In the genomic region with DNA sequence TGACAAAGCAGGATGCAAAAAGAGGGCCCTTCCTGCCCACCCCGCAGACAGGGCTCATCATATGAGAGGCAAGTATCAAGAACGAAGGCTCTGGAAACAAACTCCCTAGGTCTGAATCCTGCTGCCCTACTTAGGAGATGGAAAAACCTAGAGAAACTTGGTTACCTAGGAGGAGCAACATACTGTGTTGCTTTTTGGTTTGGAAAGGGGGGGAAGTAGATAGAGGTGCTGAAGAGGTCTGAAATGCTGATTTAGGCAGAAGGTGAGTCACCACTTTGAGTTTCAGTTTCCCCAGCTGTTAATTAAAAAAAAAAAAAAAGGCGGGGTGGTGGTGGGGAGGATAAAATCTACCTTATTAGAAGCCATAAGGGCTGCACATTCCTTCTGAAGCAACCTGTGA, we compare ENCODE assay signal across 8 cellular contexts. TPM values are rescaled to one million over a fixed set of nuclear protein-coding genes. Genes with fewer than 3 reads are reported as not detected.
DNase-seq lines count a peak whose midpoint lies in the region; ATAC-seq, FAIRE-seq and TF ChIP-seq lines count a peak whose summit lies in the region.

No MANE protein-coding gene starts in this region.

- H3K4me3 ChIP-seq in HEK293 (ENCODE audit: low read depth, low read length) (no peak overlapping the region), fibroblast of the aortic adventitia (ENCODE audit: low read depth, low read length) (peak overlapping the region; percentile 98)

- H3K9me3 Mint-ChIP-seq in stimulated activated effector memory CD8-positive, alpha-beta T cell treated with anti-CD3 and anti-CD28 coated beads, Interleukin-12 subunit alpha, Interleukin-12 subunit beta, amount 100 ng/mL, for 72 hours, result no peaks in the 10 kb centered on the region

- POLR2A ChIA-PET in HEK293 (lab: Yijun Ruan, JAX) (no interaction called here), RWPE1 (lab: Yijun Ruan, JAX; ENCODE audit: low non-redundant PET) (interaction anchor here (0.6 kb wide), 1 partner anchor 69 kb away, joined by 7 read pairs; no protein-coding TSS in a partner anchor)

- peaks cover 24% of the 10 kb centered on the region for H3K36me3 Mint-ChIP-seq in stimulated activated effector memory CD8-positive, alpha-beta T cell treated with anti-CD3 and anti-CD28 coated beads, Interleukin-12 subunit alpha, Interleukin-12 subunit beta, amount 100 ng/mL, for 72 hours

- H3K4me1 Mint-ChIP-seq in stimulated activated effector memory CD8-positive, alpha-beta T cell treated with anti-CD3 and anti-CD28 coated beads, Interleukin-12 subunit alpha, Interleukin-12 subunit beta, amount 100 ng/mL, for 72 hours, result peaks cover 38% of the 10 kb centered on the region

- peaks cover 0 to 20% of the 10 kb centered on the region in 2 experiments; a peak in 1 of 3 replicates for H3K36me3 ChIP-seq in HEK293 (ENCODE audit: control insufficient read depth in 2 of 2, insufficient read depth in 1 of 2, low read length in 2 of 2)

- peak; percentile 35 for DNase-seq in GM12891 (ENCODE audit: insufficient read length, low spot score)
- DNase-seq in RWPE1 (ENCODE audit: low spot score), result peak; percentile 44
- no peak for DNase-seq in fibroblast of the aortic adventitia (ENCODE audit: low read depth)
- DNase-seq in stimulated activated effector memory CD8-positive, alpha-beta T cell treated with anti-CD3 and anti-CD28 coated beads, Interleukin-12 subunit alpha, Interleukin-12 subunit beta, amount 100 ng/mL, for 72 hours (ENCODE audit: low spot score in 2 of 2), result no peak
- no peak for DNase-seq in islet precursor cell

- peak; percentile 36 for ATAC-seq in stimulated activated effector memory CD8-positive, alpha-beta T cell treated with anti-CD3 and anti-CD28 coated beads, Interleukin-12 subunit alpha, Interleukin-12 subunit beta, amount 100 ng/mL, for 72 hours
- ATAC-seq in HG02840 (IDR thresholded peaks at IDR 0.05; ENCODE audit: low FRiP score, unreplicated experiment) (no peak), GM18505 (IDR thresholded peaks at IDR 0.05; ENCODE audit: unreplicated experiment) (no peak)

- CTCF ChIA-PET in HEK293 (lab: Yijun Ruan, JAX), result interaction anchor here (0.6 kb wide), 1 partner anchor 48 kb away, joined by 3 read pairs; no protein-coding TSS in a partner anchor
- CTCF ChIA-PET in RWPE1 (lab: Yijun Ruan, JAX), result interaction anchor here (0.8 to 1.1 kb wide), 2 partner anchors 15 to 79 kb away, joined by 3 to 7 read pairs; no protein-coding TSS in a partner anchor

- H3K4me3 Mint-ChIP-seq in stimulated activated effector memory CD8-positive, alpha-beta T cell treated with anti-CD3 and anti-CD28 coated beads, Interleukin-12 subunit alpha, Interleukin-12 subunit beta, amount 100 ng/mL, for 72 hours, result no peak overlapping the region

- TF ChIP-seq CTCF in HEK293 (tag by site-specific recombination; IDR thresholded peaks at IDR 0.05) (no peak), RWPE1 (conservative IDR thresholded peaks at IDR 0.05; ENCODE audit: low read depth) (no peak), fibroblast of the aortic adventitia (IDR thresholded peaks at IDR 0.05; ENCODE audit: insufficient read depth, low read length) (no peak)

- H3K27ac Mint-ChIP-seq in stimulated activated effector memory CD8-positive, alpha-beta T cell treated with anti-CD3 and anti-CD28 coated beads, Interleukin-12 subunit alpha, Interleukin-12 subunit beta, amount 100 ng/mL, for 72 hours, result peak overlapping the region; percentile 89

- FAIRE-seq in GM12891 (lab: Jason Lieb, UNC), result no peak

- no peaks in the 10 kb centered on the region for H3K9me3 ChIP-seq in HEK293 (ENCODE audit: control insufficient read depth, insufficient read depth, low read depth, low read length)

- H3K4me1 ChIP-seq in HEK293 (ENCODE audit: control insufficient read depth, insufficient read depth, low read length), result no peaks in the 10 kb centered on the region; the same call in 1 of the 2 replicates

- H3K27ac ChIP-seq in HEK293 (ENCODE audit: extremely low read depth, low read depth, low read length) (no peak overlapping the region), RWPE1 (peak overlapping the region; percentile 93)

- no peak for TF ChIP-seq POLR2A in GM12891 (IDR thresholded peaks at IDR 0.05; ENCODE audit: low read depth, low read length)
- no peak for TF ChIP-seq POLR2A in GM18505 (IDR thresholded peaks at IDR 0.05; ENCODE audit: borderline replicate concordance, extremely low read depth, insufficient read depth, insufficient read length)

TF ChIP-seq in GM12891, 5 proteins besides CTCF, POLR2A, EP300 and RAD21:
- TF ChIP-seq SPI1 (IDR thresholded peaks at IDR 0.05; ENCODE audit: low read depth, low read length) (peak; percentile 30; the same call in 1 of the 2 replicates), TAF1 (IDR thresholded peaks at IDR 0.05; ENCODE audit: low read depth, low read length) (no peak)

TF ChIP-seq in HEK293, 187 proteins besides CTCF, POLR2A, EP300 and RAD21:
- TF ChIP-seq, protein P1, sequence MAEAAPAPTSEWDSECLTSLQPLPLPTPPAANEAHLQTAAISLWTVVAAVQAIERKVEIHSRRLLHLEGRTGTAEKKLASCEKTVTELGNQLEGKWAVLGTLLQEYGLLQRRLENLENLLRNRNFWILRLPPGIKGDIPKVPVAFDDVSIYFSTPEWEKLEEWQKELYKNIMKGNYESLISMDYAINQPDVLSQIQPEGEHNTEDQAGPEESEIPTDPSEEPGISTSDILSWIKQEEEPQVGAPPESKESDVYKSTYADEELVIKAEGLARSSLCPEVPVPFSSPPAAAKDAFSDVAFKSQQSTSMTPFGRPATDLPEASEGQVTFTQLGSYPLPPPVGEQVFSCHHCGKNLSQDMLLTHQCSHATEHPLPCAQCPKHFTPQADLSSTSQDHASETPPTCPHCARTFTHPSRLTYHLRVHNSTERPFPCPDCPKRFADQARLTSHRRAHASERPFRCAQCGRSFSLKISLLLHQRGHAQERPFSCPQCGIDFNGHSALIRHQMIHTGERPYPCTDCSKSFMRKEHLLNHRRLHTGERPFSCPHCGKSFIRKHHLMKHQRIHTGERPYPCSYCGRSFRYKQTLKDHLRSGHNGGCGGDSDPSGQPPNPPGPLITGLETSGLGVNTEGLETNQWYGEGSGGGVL (tag by site-specific recombination; IDR thresholded peaks at IDR 0.05), result peak; percentile 15; the same call in 1 of the 2 replicates
- TF ChIP-seq KLF16 (tag by site-specific recombination; IDR thresholded peaks at IDR 0.05) (no peak), ZNF121 (tag by site-specific recombination; IDR thresholded peaks at IDR 0.05) (no peak), SCRT2 (tag by site-specific recombination; IDR thresholded peaks at IDR 0.05) (peak; percentile 83), SP7 (tag by site-specific recombination; IDR thresholded peaks at IDR 0.05) (0 out of 2 replicates have a peak, but pooled peaks have one; percentile 13), ZNF544 (tag by site-specific recombination; IDR thresholded peaks at IDR 0.05) (no peak)
- TF ChIP-seq, protein P2, sequence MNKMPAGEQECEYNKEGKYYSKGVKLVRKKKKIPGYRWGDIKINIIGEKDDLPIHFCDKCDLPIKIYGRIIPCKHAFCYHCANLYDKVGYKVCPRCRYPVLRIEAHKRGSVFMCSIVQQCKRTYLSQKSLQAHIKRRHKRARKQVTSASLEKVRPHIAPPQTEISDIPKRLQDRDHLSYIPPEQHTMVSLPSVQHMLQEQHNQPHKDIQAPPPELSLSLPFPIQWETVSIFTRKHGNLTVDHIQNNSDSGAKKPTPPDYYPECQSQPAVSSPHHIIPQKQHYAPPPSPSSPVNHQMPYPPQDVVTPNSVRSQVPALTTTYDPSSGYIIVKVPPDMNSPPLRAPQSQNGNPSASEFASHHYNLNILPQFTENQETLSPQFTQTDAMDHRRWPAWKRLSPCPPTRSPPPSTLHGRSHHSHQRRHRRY (tag by site-specific recombination; IDR thresholded peaks at IDR 0.05), result no peak

RNA-seq across cellular contexts. Expression of a gene that starts 1.5 kb away (rescaled TPM):
- polyA plus RNA-seq in GM12891 (2012; ENCODE audit: low read depth, missing spikeins), result 17.1 TPM
- total RNA-seq in fibroblast of the aortic adventitia (ENCODE audit: low replicate concordance), result 28.9 and 122 TPM in 2 replicates

Comparison
In these comparisons a context has a peak if more than half of its experiments do, and no peak if none do; other contexts are left out.
1. DNase-seq: peak in GM12891 (single experiment) and RWPE1 (single experiment); none in fibroblast of the aortic adventitia (single experiment), stimulated activated effector memory CD8-positive, alpha-beta T cell treated with anti-CD3 and anti-CD28 coated beads, Interleukin-12 subunit alpha, Interleukin-12 subunit beta, amount 100 ng/mL, for 72 hours (0 of 2) and islet precursor cell (single experiment).